Comparison of ENCODE assay signal across 9 cellular contexts in the genomic region with DNA sequence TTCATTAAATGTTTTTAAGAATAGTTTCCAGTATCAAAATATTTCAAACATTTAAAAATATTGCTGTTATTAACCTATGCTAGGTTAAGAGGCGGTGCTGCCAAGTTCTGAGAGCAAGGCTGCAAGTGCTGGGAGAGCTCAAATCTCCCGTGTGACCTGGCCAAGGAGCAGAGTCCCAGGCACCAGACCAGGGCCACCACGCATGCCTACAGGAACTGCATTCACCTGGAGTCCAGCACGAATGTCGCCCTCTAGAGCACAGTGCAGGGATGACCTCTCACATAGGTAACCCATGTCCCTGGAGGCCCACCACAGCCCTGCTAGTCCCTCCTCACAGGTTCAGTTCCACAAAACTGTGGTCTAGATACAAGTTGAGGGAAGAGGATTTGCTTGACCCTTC.
A peak's percentile ranks its signal among the peaks of the same experiment; 100 is the strongest.
DNase-seq lines count a peak whose midpoint lies in the region; ATAC-seq and TF ChIP-seq lines count a peak whose summit lies in the region.
"Had no signal": no experiment of that assay in that cellular context is flagged by ENCODE, and none has a peak within 500 bp of the region (broad histone marks: within the 10 kb centered on the region; RNA-seq: fewer than 3 reads in every experiment).

No MANE protein-coding gene starts in this region.

- no peaks in the 10 kb centered on the region for H3K4me1 ChIP-seq in vagina

- TF ChIP-seq POLR2A in vagina (IDR thresholded peaks at IDR 0.05) = no peak

- H3K4me3 ChIP-seq in vagina = no peak overlapping the region

- H3K4me3 Mint-ChIP-seq in stimulated activated naive B cell treated with anti-CD40 and anti-IgM and Interleukin-4, amounts not matched to agents 10 μg/mL and 1 μg/mL and 100 μg/mL, for 72 hours = no peak overlapping the region
- H3K4me3 Mint-ChIP-seq: CD4-positive, CD25-positive, alpha-beta regulatory T cell had no signal

- peak; percentile 85 for ATAC-seq in GM19468 (IDR thresholded peaks at IDR 0.05; ENCODE audit: extremely low read depth, unreplicated experiment)
- peak; percentile 86 for ATAC-seq in HG03457 (IDR thresholded peaks at IDR 0.05; ENCODE audit: unreplicated experiment)
- ATAC-seq in stimulated activated naive B cell treated with anti-CD40 and anti-IgM and Interleukin-4, amounts not matched to agents 10 μg/mL and 1 μg/mL and 100 μg/mL, for 72 hours (replicated peaks) = peak; percentile 72 to 78

- intact Hi-C loops in vagina (cut with DNase I) = no loop called here

- H3K36me3 ChIP-seq in vagina = no peaks in the 10 kb centered on the region

- H3K9me3 ChIP-seq in vagina = no peaks in the 10 kb centered on the region

- H3K36me3 Mint-ChIP-seq in stimulated activated naive B cell treated with anti-CD40 and anti-IgM and Interleukin-4, amounts not matched to agents 10 μg/mL and 1 μg/mL and 100 μg/mL, for 72 hours = no peaks in the 10 kb centered on the region
- H3K36me3 Mint-ChIP-seq: CD4-positive, CD25-positive, alpha-beta regulatory T cell had no signal

- H3K4me1 Mint-ChIP-seq in stimulated activated naive B cell treated with anti-CD40 and anti-IgM and Interleukin-4, amounts not matched to agents 10 μg/mL and 1 μg/mL and 100 μg/mL, for 72 hours = no peaks in the 10 kb centered on the region
- H3K4me1 Mint-ChIP-seq: CD4-positive, CD25-positive, alpha-beta regulatory T cell had no signal

- peaks cover 4 to 14% of the 10 kb centered on the region in 2 donors for H3K9me3 Mint-ChIP-seq in stimulated activated naive B cell treated with anti-CD40 and anti-IgM and Interleukin-4, amounts not matched to agents 10 μg/mL and 1 μg/mL and 100 μg/mL, for 72 hours

- peaks cover 4 to 6% of the 10 kb centered on the region in 2 donors for H3K27me3 Mint-ChIP-seq in stimulated activated naive B cell treated with anti-CD40 and anti-IgM and Interleukin-4, amounts not matched to agents 10 μg/mL and 1 μg/mL and 100 μg/mL, for 72 hours

- no peaks in the 10 kb centered on the region for H3K27me3 ChIP-seq in vagina

- peak; percentile 11 for DNase-seq in SIG-M5 treated with dmso at 0.1 percent for 504 hours (lab: John Stamatoyannopoulos, UW; ENCODE audit: unreplicated experiment)
- DNase-seq in SIG-M5 (lab: John Stamatoyannopoulos, UW) = no peak
- DNase-seq in astrocyte of the hippocampus (ENCODE audit: low read depth, low spot score) = peak; percentile 17
- peak; percentile 7 for DNase-seq in stimulated activated naive B cell treated with anti-CD40 and anti-IgM and Interleukin-4, amounts not matched to agents 10 μg/mL and 1 μg/mL and 100 μg/mL, for 72 hours
- DNase-seq in GF-D8 (lab: John Stamatoyannopoulos, UW) = no peak
- DNase-seq in vagina (ENCODE audit: extremely low spot score in 2 of 2) = no peak

- H3K27ac Mint-ChIP-seq in stimulated activated naive B cell treated with anti-CD40 and anti-IgM and Interleukin-4, amounts not matched to agents 10 μg/mL and 1 μg/mL and 100 μg/mL, for 72 hours = no peak overlapping the region
- H3K27ac Mint-ChIP-seq: CD4-positive, CD25-positive, alpha-beta regulatory T cell had no signal

- no peak for TF ChIP-seq CTCF in vagina (IDR thresholded peaks at IDR 0.05)

- no peak overlapping the region for H3K27ac ChIP-seq in vagina

Comparison
In these comparisons a context has a peak if more than half of its experiments do, and no peak if none do; other contexts are left out.
1. DNase-seq: peak in SIG-M5 treated with dmso at 0.1 percent for 504 hours (single experiment), astrocyte of the hippocampus (single experiment) and stimulated activated naive B cell treated with anti-CD40 and anti-IgM and Interleukin-4, amounts not matched to agents 10 μg/mL and 1 μg/mL and 100 μg/mL, for 72 hours (single experiment); none in SIG-M5 (single experiment), GF-D8 (single experiment) and vagina (0 of 2).
2. Peak in every context shown above with its lines, with median percentiles within 50 percentile points of each other: ATAC-seq.